8 cellular contexts compared by ENCODE assay signal in the genomic region with DNA sequence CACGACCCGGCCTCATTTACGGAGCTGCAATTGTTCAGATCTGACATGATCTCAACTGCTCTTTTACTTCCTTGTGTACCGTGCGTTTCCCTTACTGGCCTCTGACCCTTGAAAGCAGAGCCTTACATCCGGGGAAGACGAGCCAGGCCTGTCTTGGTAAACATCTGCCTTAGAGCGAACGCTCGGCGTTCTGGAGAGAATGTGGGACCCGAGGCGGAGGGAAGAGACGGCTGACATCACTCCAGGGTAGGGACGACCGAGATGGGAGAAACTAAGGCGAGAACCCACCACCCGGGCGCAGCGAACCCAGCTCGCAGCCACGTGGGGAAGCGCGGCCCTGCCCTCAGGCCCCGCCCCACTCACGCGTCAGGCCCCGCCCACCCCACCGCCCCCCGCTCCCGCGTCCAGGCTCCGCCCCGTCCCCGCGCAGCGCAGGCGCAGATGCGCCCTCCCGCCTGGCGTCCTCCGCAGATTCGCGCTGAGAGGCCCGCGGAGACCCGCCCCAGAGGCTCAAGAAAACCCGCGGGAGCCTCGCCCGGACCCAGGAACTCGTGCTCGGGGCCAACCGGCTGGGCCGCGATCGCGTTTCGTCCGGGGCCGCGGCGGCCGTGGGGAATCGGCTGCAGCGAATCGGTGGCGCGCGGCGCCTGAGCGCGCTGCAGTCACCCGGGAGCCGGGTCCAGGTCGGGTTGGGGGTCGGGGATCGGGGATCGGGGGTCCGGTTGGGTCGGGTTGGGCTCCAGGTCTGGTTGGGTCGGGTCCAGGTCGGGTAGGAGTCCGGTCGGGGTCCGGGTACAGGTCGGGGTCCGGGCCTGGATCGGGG. TPM values are rescaled to one million over a fixed set of nuclear protein-coding genes. Genes with fewer than 3 reads are reported as not detected.
DNase-seq lines count a peak whose midpoint lies in the region; ATAC-seq lines count a peak whose summit lies in the region.

A gene (plus strand): TSS at position 438 of the 823 bp plus-strand sequence. CDS start 922 bp downstream, outside the sequence.

- ATAC-seq in HG03066 (IDR thresholded peaks at IDR 0.05; ENCODE audit: low read depth, unreplicated experiment) (peak; percentile 64), left lobe of liver (peak; percentile 96)

- peak; percentile 70 for DNase-seq in NCI-H1436 (lab: John Stamatoyannopoulos, UW)
- DNase-seq in NCI-H1436 treated with DMSO at 0.1 percent for 48 hours (lab: John Stamatoyannopoulos, UW), result no peak
- peak; percentile 36 for DNase-seq in NCI-H446 treated with DMSO at 0.1 percent for 48 hours (lab: John Stamatoyannopoulos, UW)
- peak; percentile 81 to 88 for DNase-seq in activated CD4-positive, alpha-beta T cell treated with anti-CD3 and anti-CD28 coated beads, Interleukin-2, amount 50 U/mL, for 24 hours (ENCODE audit: low read depth in 1 of 2, low spot score in 1 of 2)
- DNase-seq in dedifferentiated amniotic fluid mesenchymal stem cell (ENCODE audit: extremely low spot score), result peak; percentile 68
- DNase-seq in left lobe of liver (ENCODE audit: low spot score), result peak; percentile 84
- DNase-seq in stimulated activated CD4-positive, alpha-beta T cell treated with anti-CD3 and anti-CD28 coated beads, Interleukin-1b, Interleukin-23, amount 100 ng/mL, for 48 hours, result peak; percentile 82

RNA-seq across cellular contexts. Expression of the gene that starts here (rescaled TPM):
- total RNA-seq in left lobe of liver, result 36.4 TPM
